Comparison of ENCODE assay signal across 15 cellular contexts in the genomic region with DNA sequence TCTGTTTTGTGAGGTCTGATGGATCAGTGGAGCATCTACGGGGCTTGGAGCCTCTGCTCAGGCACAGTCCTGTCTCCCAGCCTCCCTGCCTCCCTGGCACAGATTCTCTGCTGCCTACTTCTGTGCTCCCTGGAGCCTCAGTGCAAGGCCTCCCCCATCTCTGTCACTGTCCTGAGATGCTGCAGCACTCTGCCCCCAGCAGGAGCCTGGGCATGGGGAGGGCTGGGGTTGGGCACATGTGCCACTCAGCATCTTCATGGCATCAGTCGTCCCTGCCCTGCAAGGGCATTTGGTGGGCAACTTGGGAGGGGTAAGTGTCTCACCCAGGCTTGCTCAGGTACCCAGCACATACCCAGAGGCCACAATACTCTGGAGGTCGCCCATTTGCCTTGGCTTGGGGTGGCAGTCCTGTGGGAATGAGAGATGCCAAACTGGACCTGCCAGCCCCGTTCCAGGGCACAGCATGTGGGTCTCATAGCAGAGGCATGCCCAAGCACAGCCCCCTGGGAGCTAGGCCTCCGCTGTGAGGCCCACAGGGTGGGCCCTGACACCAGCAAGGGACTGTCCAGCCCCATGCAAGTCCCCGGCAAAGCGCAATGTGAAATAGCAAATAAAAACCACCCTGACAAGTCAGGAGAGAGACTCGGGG. TPM values are rescaled to one million over a fixed set of nuclear protein-coding genes. Genes with fewer than 3 reads are reported as not detected.
DNase-seq lines count a peak whose midpoint lies in the region; ATAC-seq and TF ChIP-seq lines count a peak whose summit lies in the region.
"Had no signal": no experiment of that assay in that cellular context is flagged by ENCODE, and none has a peak within 500 bp of the region (broad histone marks: within the 10 kb centered on the region; RNA-seq: fewer than 3 reads in every experiment).

No MANE protein-coding gene starts in this region.

- H3F3A ChIP-seq in smooth muscle cell (ENCODE audit: low read depth) = no peaks in the 10 kb centered on the region

- no peaks in the 10 kb centered on the region for H4K20me1 ChIP-seq in smooth muscle cell (ENCODE audit: low read depth)

- H3K4me2 ChIP-seq in smooth muscle cell = no peak overlapping the region

- no peaks in the 10 kb centered on the region for H3K9me3 Mint-ChIP-seq in nephron progenitor cell
- H3K9me3 Mint-ChIP-seq: CD8-positive, alpha-beta memory T cell had no signal

- no peak overlapping the region for H2AFZ ChIP-seq in smooth muscle cell (ENCODE audit: low read depth)

- H3K27me3 Mint-ChIP-seq in T-helper 17 cell (peaks cover 44% of the 10 kb centered on the region), nephron progenitor cell (ENCODE audit: low read depth, poor library complexity) (peaks cover 30% of the 10 kb centered on the region)

- H3K79me2 ChIP-seq in smooth muscle cell (ENCODE audit: low read depth) = no peaks in the 10 kb centered on the region

- no peaks in the 10 kb centered on the region for H3K27me3 ChIP-seq in smooth muscle cell (ENCODE audit: low read depth)

- H3K4me3 Mint-ChIP-seq in T-helper 17 cell (no peak overlapping the region), nephron progenitor cell (no peak overlapping the region)
- H3K4me3 Mint-ChIP-seq: CD8-positive, alpha-beta memory T cell had no signal

- H3K4me3 ChIP-seq in smooth muscle cell = no peak overlapping the region

- H3K36me3 Mint-ChIP-seq in T-helper 17 cell (ENCODE audit: low read depth) (no peaks in the 10 kb centered on the region), nephron progenitor cell (ENCODE audit: low read depth) (no peaks in the 10 kb centered on the region)
- H3K36me3 Mint-ChIP-seq: CD8-positive, alpha-beta memory T cell had no signal

- DNase-seq in T-helper 17 cell = no peak
- no peak for DNase-seq in nephron progenitor cell
- DNase-seq in sciatic nerve (ENCODE audit: low spot score) = peak; percentile 41
- no peak for DNase-seq in C1 segment of cervical spinal cord (lab: John Stamatoyannopoulos, UW)
- no peak for DNase-seq in NCI-H1930 (lab: John Stamatoyannopoulos, UW)
- no peak for DNase-seq in smooth muscle cell (lab: John Stamatoyannopoulos, UW; ENCODE audit: unreplicated experiment)
- DNase-seq: Caco-2; CD8-positive, alpha-beta memory T cell; DND-41; GDM1; IMR-90 had no signal

- H3K9ac ChIP-seq in smooth muscle cell (ENCODE audit: low read depth) = no peak overlapping the region

- TF ChIP-seq CTCF in nephron progenitor cell (IDR thresholded peaks at IDR 0.05) = no peak
- TF ChIP-seq CTCF in smooth muscle cell (IDR thresholded peaks at IDR 0.05; ENCODE audit: borderline replicate concordance, insufficient read depth, poor library complexity, severe bottlenecking) = no peak

- ATAC-seq in T-helper 17 cell (no peak), sciatic nerve (no peak), GM18502 (IDR thresholded peaks at IDR 0.05; ENCODE audit: poor library complexity, unreplicated experiment) (no peak)

- no peak overlapping the region for H3K27ac ChIP-seq in smooth muscle cell (ENCODE audit: low read depth)

- H3K9me3 ChIP-seq in T-helper 17 cell (ENCODE audit: control insufficient read depth, low read length, poor library complexity, severe bottlenecking) (no peaks in the 10 kb centered on the region), smooth muscle cell (replicated peaks; ENCODE audit: low read depth) (no peaks in the 10 kb centered on the region)
- H3K9me3 ChIP-seq: Caco-2 had no signal

- intact Hi-C loops in sciatic nerve (cut with DNase I) = no loop called here

- no peaks in the 10 kb centered on the region for H3K36me3 ChIP-seq in smooth muscle cell (ENCODE audit: low read depth)

- H3K27ac Mint-ChIP-seq in T-helper 17 cell (peak overlapping the region; percentile 21), nephron progenitor cell (peak overlapping the region; percentile 98)
- H3K27ac Mint-ChIP-seq: CD8-positive, alpha-beta memory T cell had no signal

- 96% methylated on average over 8 of the region's 8 CpGs for WGBS in smooth muscle cell (ENCODE audit: low lambda C conversion rate)

- no peaks in the 10 kb centered on the region for H3K4me1 ChIP-seq in smooth muscle cell (ENCODE audit: low read depth)
- H3K4me1 ChIP-seq: Caco-2 had no signal

- peaks cover 9% of the 10 kb centered on the region for H3K4me1 Mint-ChIP-seq in T-helper 17 cell
- H3K4me1 Mint-ChIP-seq in nephron progenitor cell = peaks cover 47% of the 10 kb centered on the region

RNA-seq across cellular contexts. Expression of a gene that starts 28.7 kb away (rescaled TPM):
- total RNA-seq in T-helper 17 cell (not detected), sciatic nerve (not detected), smooth muscle cell (not detected in 2 replicates)
- not detected in 2 replicates for polyA plus RNA-seq in smooth muscle cell
- total RNA-seq: Caco-2; CD8-positive, alpha-beta memory T cell; IMR-90 had no signal
- polyA plus RNA-seq: BJ; CD8-positive, alpha-beta memory T cell; IMR-90 had no signal

RNA-seq across cellular contexts. Expression of a gene that starts 30.4 kb away (rescaled TPM):
- total RNA-seq in T-helper 17 cell (1 to 10 TPM; 1.5 to 1.6 TPM), sciatic nerve (3.8 TPM), smooth muscle cell (not detected in 2 replicates)
- not detected in 2 replicates for polyA plus RNA-seq in smooth muscle cell
- total RNA-seq: A673, Caco-2, HT-29, IMR-90 had no signal
- polyA plus RNA-seq: BJ, IMR-90 had no signal
